ENCODE assay signal across 16 cellular contexts in the genomic region with DNA sequence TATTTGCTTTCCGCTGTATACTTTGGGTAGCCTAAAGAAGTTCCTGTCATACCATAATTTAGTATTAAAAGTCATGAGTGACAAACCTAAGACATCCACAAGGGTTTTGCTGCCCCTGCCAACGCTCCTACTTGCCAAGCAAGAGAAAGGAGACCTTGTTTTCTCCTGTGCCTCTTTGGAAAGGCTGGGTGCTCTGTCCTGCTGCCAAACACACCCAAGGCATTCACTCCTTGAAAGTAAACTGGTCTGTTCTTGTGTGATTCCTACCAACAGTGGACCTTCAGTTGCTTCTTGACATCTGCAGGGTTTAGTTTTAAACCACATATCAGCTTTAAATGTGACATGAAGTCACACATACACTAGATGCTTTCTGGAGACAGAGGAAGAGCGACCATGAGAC.
DNase-seq lines count a peak whose midpoint lies in the region; ATAC-seq and TF ChIP-seq lines count a peak whose summit lies in the region.
"Had no signal": no experiment of that assay in that cellular context is flagged by ENCODE, and none has a peak within 500 bp of the region (broad histone marks: within the 10 kb centered on the region; RNA-seq: fewer than 3 reads in every experiment).

No MANE protein-coding gene starts in this region.

- intact Hi-C loops in mucosa of descending colon (cut with DNase I, micrococcal nuclease), result no loop called here
- intact Hi-C loops in thyroid gland (cut with DNase I), result no loop called here
- intact Hi-C loops in body of pancreas (cut with DNase I), result no loop called here

- TF ChIP-seq CTCF in mucosa of descending colon (IDR thresholded peaks at IDR 0.05), result no peak
- no peak for TF ChIP-seq CTCF in thyroid gland (IDR thresholded peaks at IDR 0.05)
- TF ChIP-seq CTCF in body of pancreas (IDR thresholded peaks at IDR 0.05), result no peak

- H3K4me3 ChIP-seq in mucosa of descending colon (no peak overlapping the region), thyroid gland (replicated peaks in 1 of 3) (no peak overlapping the region), body of pancreas (no peak overlapping the region)
- H3K4me3 ChIP-seq: GM23248 had no signal

- H3K9me3 ChIP-seq in mucosa of descending colon, result peaks cover 4% of the 10 kb centered on the region
- H3K9me3 ChIP-seq in thyroid gland, result no peaks in the 10 kb centered on the region
- no peaks in the 10 kb centered on the region for H3K9me3 ChIP-seq in body of pancreas
- H3K9me3 ChIP-seq: BE2C had no signal

- ATAC-seq in mucosa of descending colon (peak; percentile 32), body of pancreas (no peak)

- H3K27ac ChIP-seq in thyroid gland, result no peak overlapping the region
- H3K27ac ChIP-seq in body of pancreas, result no peak overlapping the region
- H3K27ac ChIP-seq: C4-2B, GM23248 had no signal

- DNase-seq in RPMI7951 (ENCODE audit: low read depth), result peak; percentile 10
- peak; percentile 11 for DNase-seq in glomerular visceral epithelial cell (ENCODE audit: extremely low spot score)
- DNase-seq in mucosa of descending colon, result no peak
- DNase-seq in thyroid gland, result peak; percentile 43 to 66
- no peak for DNase-seq in body of pancreas
- no peak for DNase-seq in KG1 (lab: John Stamatoyannopoulos, UW)
- DNase-seq in NCI-H146 treated with DMSO at 0.1 percent for 48 hours (lab: John Stamatoyannopoulos, UW; ENCODE audit: unreplicated experiment), result no peak
- DNase-seq: BE2C; CD4-positive, alpha-beta memory T cell; COR-L47; DMS153; DMS79 treated with DMSO at 0.1 percent for 48 hours; EL; GM23248; H7 had no signal

- H3K36me3 ChIP-seq in mucosa of descending colon (ENCODE audit: low read depth), result no peaks in the 10 kb centered on the region
- H3K36me3 ChIP-seq in thyroid gland, result no peaks in the 10 kb centered on the region
- H3K36me3 ChIP-seq in body of pancreas (replicated peaks in 1 of 2; ENCODE audit: insufficient read depth in 1 of 2, low read depth in 2 of 2), result no peaks in the 10 kb centered on the region
- H3K36me3 ChIP-seq: BE2C had no signal

- no peaks in the 10 kb centered on the region for H3K27me3 ChIP-seq in thyroid gland
- H3K27me3 ChIP-seq in body of pancreas, result no peaks in the 10 kb centered on the region
- H3K27me3 ChIP-seq: BE2C had no signal

- 79 to 88% methylated on average over 3 of the region's 3 CpGs for WGBS in thyroid gland, 2 donors
- WGBS in body of pancreas, 2 donors, result 52 to 56% methylated on average over 3 of the region's 3 CpGs

- TF ChIP-seq POLR2A in thyroid gland (IDR thresholded peaks at IDR 0.05), result no peak
- TF ChIP-seq POLR2A in body of pancreas (IDR thresholded peaks at IDR 0.05), result no peak

- no peaks in the 10 kb centered on the region for H3K4me1 ChIP-seq in mucosa of descending colon (ENCODE audit: low read depth)
- H3K4me1 ChIP-seq in thyroid gland, result peaks cover 0 to 7% of the 10 kb centered on the region in 2 donors
- H3K4me1 ChIP-seq in body of pancreas, result no peaks in the 10 kb centered on the region
- H3K4me1 ChIP-seq: BE2C had no signal

Comparison
In these comparisons a context has a peak if more than half of its experiments do, and no peak if none do; other contexts are left out.
1. DNase-seq: peak in RPMI7951 (single experiment), glomerular visceral epithelial cell (single experiment) and thyroid gland (2 of 2); none in mucosa of descending colon (0 of 3), body of pancreas (0 of 4), KG1 (single experiment) and NCI-H146 treated with DMSO at 0.1 percent for 48 hours (single experiment).